Comparison of ENCODE assay signal across 7 cellular contexts in genomic region chr11:30128269-30128932, GRCh38.
A peak's percentile ranks its signal among the peaks of the same experiment; 100 is the strongest.
DNase-seq lines count a peak whose midpoint lies in the region; ATAC-seq, FAIRE-seq and TF ChIP-seq lines count a peak whose summit lies in the region.

No MANE protein-coding gene starts in this region.

- H3K4me2 ChIP-seq in keratinocyte (ENCODE audit: control insufficient read depth, extremely low read depth, insufficient read depth, low read depth, low read length) = no peak overlapping the region

- no peak overlapping the region for H2AFZ ChIP-seq in keratinocyte (ENCODE audit: control insufficient read depth, low read length)

- no peaks in the 10 kb centered on the region for H3K9me3 ChIP-seq in keratinocyte (ENCODE audit: control insufficient read depth, low read depth, low read length)

- no peaks in the 10 kb centered on the region for H3K79me2 ChIP-seq in keratinocyte (ENCODE audit: control insufficient read depth, insufficient read depth, low read length)

- H3K36me3 Mint-ChIP-seq in WTC11 = no peaks in the 10 kb centered on the region
- no peaks in the 10 kb centered on the region for H3K36me3 Mint-ChIP-seq in activated naive CD8-positive, alpha-beta T cell treated with anti-CD3 and anti-CD28 coated beads, Interleukin-2, amount 50 U/mL, for 24 hours (ENCODE audit: low read depth)
- H3K36me3 Mint-ChIP-seq in activated T-helper 2 cell treated with anti-CD3 and anti-CD28 coated beads, Interferon-gamma antibody, Interleukin-2, Interleukin-4, amounts not matched to agents 10 μg/mL and 5 μg/mL and 100 μg/mL, durations not matched to agents 14 hours and 24 hours and 36 hours (ENCODE audit: low read depth) = no peaks in the 10 kb centered on the region

- no peaks in the 10 kb centered on the region for H3K4me1 ChIP-seq in keratinocyte (ENCODE audit: control insufficient read depth, extremely low read depth, insufficient read depth, low read length)

- intact Hi-C loops in activated T-helper 2 cell treated with anti-CD3 and anti-CD28 coated beads, Interferon-gamma antibody, Interleukin-2, Interleukin-4, amounts not matched to agents 10 μg/mL and 5 μg/mL and 100 μg/mL, durations not matched to agents 14 hours and 24 hours and 36 hours (cut with micrococcal nuclease) = no loop called here

- TF ChIP-seq CTCF in GM12864 (IDR thresholded peaks at IDR 0.05; ENCODE audit: low read depth, low read length, missing control alignments) = peak; percentile 65
- peak; percentile 41 for TF ChIP-seq CTCF in HL-60 (IDR thresholded peaks at IDR 0.05; ENCODE audit: insufficient read depth, low read length)
- peak; percentile 56 for TF ChIP-seq CTCF in WTC11 (IDR thresholded peaks at IDR 0.05)
- TF ChIP-seq CTCF in keratinocyte (optimal IDR thresholded peaks at IDR 0.05 in 1 of 3, IDR thresholded peaks at IDR 0.05 in 1 of 3, conservative IDR thresholded peaks at IDR 0.05 in 1 of 3; ENCODE audit: extremely low read depth in 1 of 3, insufficient read depth in 2 of 3, low read length in 3 of 3) = peak; percentile 46 to 70 (median 65)

- FAIRE-seq in keratinocyte (lab: Jason Lieb, UNC) = no peak

- no peak overlapping the region for H3K4me3 ChIP-seq in GM12864 (ENCODE audit: low read depth, low read length)
- no peak overlapping the region for H3K4me3 ChIP-seq in HL-60 (replicated peaks; ENCODE audit: insufficient read depth, low read length)
- no peak overlapping the region for H3K4me3 ChIP-seq in keratinocyte (ENCODE audit: control insufficient read depth in 2 of 3, extremely low read depth in 1 of 3, insufficient read depth in 2 of 3, low read depth in 1 of 3, low read length in 3 of 3)

- H3K4me3 Mint-ChIP-seq in WTC11 = no peak overlapping the region
- no peak overlapping the region for H3K4me3 Mint-ChIP-seq in activated naive CD8-positive, alpha-beta T cell treated with anti-CD3 and anti-CD28 coated beads, Interleukin-2, amount 50 U/mL, for 24 hours
- no peak overlapping the region for H3K4me3 Mint-ChIP-seq in activated T-helper 2 cell treated with anti-CD3 and anti-CD28 coated beads, Interferon-gamma antibody, Interleukin-2, Interleukin-4, amounts not matched to agents 10 μg/mL and 5 μg/mL and 100 μg/mL, durations not matched to agents 14 hours and 24 hours and 36 hours (ENCODE audit: low read depth)

- DNase-seq in GM12864 (ENCODE audit: low read depth) (peak; percentile 0), HL-60 (ENCODE audit: low read depth in 1 of 2, low spot score in 1 of 2) (peak in 1 of 2 experiments; percentile 9), WTC11 (ENCODE audit: low spot score) (no peak), keratinocyte (ENCODE audit: low read depth, low spot score) (no peak), NCI-H128 (lab: John Stamatoyannopoulos, UW; ENCODE audit: unreplicated experiment) (no peak)
- DNase-seq in activated naive CD8-positive, alpha-beta T cell treated with anti-CD3 and anti-CD28 coated beads, Interleukin-2, amount 50 U/mL, for 24 hours = no peak
- no peak for DNase-seq in activated T-helper 2 cell treated with anti-CD3 and anti-CD28 coated beads, Interferon-gamma antibody, Interleukin-2, Interleukin-4, amounts not matched to agents 10 μg/mL and 5 μg/mL and 100 μg/mL, durations not matched to agents 14 hours and 24 hours and 36 hours (ENCODE audit: low spot score)

- H3K9ac ChIP-seq in keratinocyte (ENCODE audit: control insufficient read depth, extremely low read depth, insufficient read depth, low read length) = no peak overlapping the region

- no peaks in the 10 kb centered on the region for H3K36me3 ChIP-seq in keratinocyte (ENCODE audit: control insufficient read depth in 2 of 2, extremely low read depth in 1 of 2, insufficient read depth in 2 of 2, low read length in 2 of 2)

- no peaks in the 10 kb centered on the region for H3K27me3 ChIP-seq in HL-60 (ENCODE audit: insufficient read depth, poor library complexity, severe bottlenecking)
- no peaks in the 10 kb centered on the region for H3K27me3 ChIP-seq in keratinocyte (ENCODE audit: control insufficient read depth, extremely low read depth, insufficient read depth, low read length)

- no peaks in the 10 kb centered on the region for H3K4me1 Mint-ChIP-seq in WTC11
- no peaks in the 10 kb centered on the region for H3K4me1 Mint-ChIP-seq in activated naive CD8-positive, alpha-beta T cell treated with anti-CD3 and anti-CD28 coated beads, Interleukin-2, amount 50 U/mL, for 24 hours
- no peaks in the 10 kb centered on the region for H3K4me1 Mint-ChIP-seq in activated T-helper 2 cell treated with anti-CD3 and anti-CD28 coated beads, Interferon-gamma antibody, Interleukin-2, Interleukin-4, amounts not matched to agents 10 μg/mL and 5 μg/mL and 100 μg/mL, durations not matched to agents 14 hours and 24 hours and 36 hours (ENCODE audit: low read depth)

- ATAC-seq in WTC11 = peak; percentile 75
- no peak for ATAC-seq in activated naive CD8-positive, alpha-beta T cell treated with anti-CD3 and anti-CD28 coated beads, Interleukin-2, amount 50 U/mL, for 24 hours

- H3K9me1 ChIP-seq in keratinocyte (ENCODE audit: control insufficient read depth, extremely low read depth, insufficient read depth, low read length) = no peaks in the 10 kb centered on the region

- H3K27ac ChIP-seq in HL-60 (replicated peaks) = no peak overlapping the region
- H3K27ac ChIP-seq in keratinocyte (ENCODE audit: control insufficient read depth, insufficient read depth, low read length) = no peak overlapping the region

- H3K27me3 Mint-ChIP-seq in WTC11 (ENCODE audit: low read depth) = peaks cover 30% of the 10 kb centered on the region
- H3K27me3 Mint-ChIP-seq in activated naive CD8-positive, alpha-beta T cell treated with anti-CD3 and anti-CD28 coated beads, Interleukin-2, amount 50 U/mL, for 24 hours = peaks cover 2% of the 10 kb centered on the region
- H3K27me3 Mint-ChIP-seq in activated T-helper 2 cell treated with anti-CD3 and anti-CD28 coated beads, Interferon-gamma antibody, Interleukin-2, Interleukin-4, amounts not matched to agents 10 μg/mL and 5 μg/mL and 100 μg/mL, durations not matched to agents 14 hours and 24 hours and 36 hours (ENCODE audit: low read depth) = no peaks in the 10 kb centered on the region

- POLR2A ChIA-PET in WTC11 (lab: Charles Lee) = no interaction called here

- no peaks in the 10 kb centered on the region for H3K9me3 Mint-ChIP-seq in WTC11
- no peaks in the 10 kb centered on the region for H3K9me3 Mint-ChIP-seq in activated naive CD8-positive, alpha-beta T cell treated with anti-CD3 and anti-CD28 coated beads, Interleukin-2, amount 50 U/mL, for 24 hours
- no peaks in the 10 kb centered on the region for H3K9me3 Mint-ChIP-seq in activated T-helper 2 cell treated with anti-CD3 and anti-CD28 coated beads, Interferon-gamma antibody, Interleukin-2, Interleukin-4, amounts not matched to agents 10 μg/mL and 5 μg/mL and 100 μg/mL, durations not matched to agents 14 hours and 24 hours and 36 hours

- dilution Hi-C loops in keratinocyte (cut with MboI; ENCODE audit: extremely low pct_ligation_motif_present, low sequenced_read_pairs) = no loop called here

- no peaks in the 10 kb centered on the region for H4K20me1 ChIP-seq in keratinocyte (ENCODE audit: control insufficient read depth, extremely low read depth, insufficient read depth, low read length)

- CTCF ChIA-PET in WTC11 (lab: Charles Lee) = interaction anchor here (0.6 to 6.0 kb wide), 40 partner anchors 8 to 892 kb away, joined by 3 to 116 read pairs (median 4); partner anchors contain the start of gene ARL14EP

- H3K27ac Mint-ChIP-seq in WTC11 = no peak overlapping the region
- H3K27ac Mint-ChIP-seq in activated naive CD8-positive, alpha-beta T cell treated with anti-CD3 and anti-CD28 coated beads, Interleukin-2, amount 50 U/mL, for 24 hours = no peak overlapping the region
- H3K27ac Mint-ChIP-seq in activated T-helper 2 cell treated with anti-CD3 and anti-CD28 coated beads, Interferon-gamma antibody, Interleukin-2, Interleukin-4, amounts not matched to agents 10 μg/mL and 5 μg/mL and 100 μg/mL, durations not matched to agents 14 hours and 24 hours and 36 hours = no peak overlapping the region

TF ChIP-seq in WTC11, 78 proteins besides CTCF, POLR2A, EP300 and RAD21 (continues in another document):
- TF ChIP-seq JUN (CRISPR knock-in tag; IDR thresholded peaks at IDR 0.05) = no peak
- TF ChIP-seq MYBL2 (CRISPR knock-in tag; IDR thresholded peaks at IDR 0.05) = no peak
- TF ChIP-seq ZNF281 (CRISPR knock-in tag; IDR thresholded peaks at IDR 0.05) = no peak
